Comparison of ENCODE assay signal across 8 cellular contexts in the genomic region with DNA sequence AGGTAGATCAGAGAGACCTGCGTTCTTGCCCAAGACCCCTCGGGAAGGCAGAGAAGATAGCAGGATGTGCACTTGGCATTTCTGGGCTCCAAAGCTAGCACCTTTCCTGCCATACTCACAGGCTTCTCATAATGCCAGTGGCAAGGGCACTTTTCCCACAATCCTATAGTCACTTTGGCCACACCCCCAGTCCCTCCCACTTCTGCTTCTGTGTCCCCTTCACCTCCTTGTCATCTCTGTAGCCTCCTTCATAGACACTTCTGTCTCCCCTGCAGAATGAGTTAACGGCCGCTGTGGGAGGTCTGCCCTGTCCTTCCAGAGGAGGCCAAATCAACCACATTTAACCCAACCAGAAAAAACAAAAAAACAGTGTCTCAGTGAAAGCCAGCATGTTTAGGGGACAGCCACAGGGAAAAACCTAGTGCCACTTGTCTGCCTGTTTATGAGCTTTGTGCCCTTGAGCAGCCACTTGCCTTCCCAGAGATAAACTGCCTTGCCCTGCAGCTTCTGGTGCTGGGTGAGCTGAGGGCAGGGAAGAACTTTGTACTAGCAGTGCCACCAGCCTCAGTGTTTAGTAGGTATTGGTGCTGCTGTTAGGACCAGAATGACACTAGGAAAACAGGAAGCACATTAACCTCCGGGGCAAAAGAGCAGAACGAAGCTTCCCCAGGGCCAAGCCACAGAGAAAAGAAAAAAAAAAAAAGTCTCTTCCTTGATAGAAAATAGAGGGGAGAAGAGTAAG.
DNase-seq lines count a peak whose midpoint lies in the region; ATAC-seq and TF ChIP-seq lines count a peak whose summit lies in the region.

No MANE protein-coding gene starts in this region.

- intact Hi-C loops in activated CD8-positive, alpha-beta T cell treated with anti-CD3 and anti-CD28 coated beads for 36 hours (cut with micrococcal nuclease), result no loop called here
- intact Hi-C loops in naive thymus-derived CD4-positive, alpha-beta T cell (cut with micrococcal nuclease), result no loop called here
- intact Hi-C loops in spleen (cut with DNase I; ENCODE audit: low total_unique reads), result no loop called here

- 45 to 52% (median 46%) methylated on average over 6 of the region's 6 CpGs for WGBS in spleen, 5 donors

- CTCF ChIA-PET in activated CD8-positive, alpha-beta T cell treated with anti-CD3 and anti-CD28 coated beads for 36 hours (lab: Charles Lee), result interaction anchor here (1.5 kb wide), 1 partner anchor 87 kb away, joined by 5 read pairs; no protein-coding TSS in a partner anchor
- CTCF ChIA-PET in naive thymus-derived CD4-positive, alpha-beta T cell (lab: Charles Lee), result interaction anchor here (0.8 to 0.9 kb wide), 2 partner anchors 403 to 676 kb away, joined by 3 read pairs; no protein-coding TSS in a partner anchor

- POLR2A ChIA-PET in activated CD8-positive, alpha-beta T cell treated with anti-CD3 and anti-CD28 coated beads for 36 hours (lab: Charles Lee), result no interaction called here
- POLR2A ChIA-PET in naive thymus-derived CD4-positive, alpha-beta T cell (lab: Charles Lee), result no interaction called here

- peaks cover 8% of the 10 kb centered on the region for H3K4me1 Mint-ChIP-seq in T-helper 2 cell treated with Interferon-gamma antibody and Interleukin-4, amounts not matched to agents 5 μg/mL and 100 μg/mL, for 36 hours (ENCODE audit: low read depth)
- H3K4me1 Mint-ChIP-seq in activated CD8-positive, alpha-beta T cell treated with anti-CD3 and anti-CD28 coated beads for 36 hours (ENCODE audit: low read depth), result peaks cover 28% of the 10 kb centered on the region
- peaks cover 22 to 49% (median 33%) of the 10 kb centered on the region in 7 donors for H3K4me1 Mint-ChIP-seq in naive thymus-derived CD4-positive, alpha-beta T cell

- no peak overlapping the region for H3K4me3 ChIP-seq in naive thymus-derived CD4-positive, alpha-beta T cell (ENCODE audit: low read length)
- H3K4me3 ChIP-seq in spleen, result no peak overlapping the region

- peak overlapping the region; percentile 15 for H3K27ac ChIP-seq in naive thymus-derived CD4-positive, alpha-beta T cell (ENCODE audit: low read depth, low read length)
- peak overlapping the region in 2 of 8 donors; percentile 48 to 68 for H3K27ac ChIP-seq in spleen

- DNase-seq in T-helper 2 cell treated with Interferon-gamma antibody and Interleukin-4, amounts not matched to agents 5 μg/mL and 100 μg/mL, for 36 hours (ENCODE audit: low spot score), result no peak
- DNase-seq in T-helper 2 cell (no peak), spleen (no peak), ureter (ENCODE audit: low spot score) (no peak), amniotic stem cell (lab: John Stamatoyannopoulos, UW) (no peak)
- DNase-seq in activated CD8-positive, alpha-beta T cell treated with anti-CD3 and anti-CD28 coated beads for 36 hours, result no peak
- DNase-seq in naive thymus-derived CD4-positive, alpha-beta T cell, result peak in 1 of 9 donors; percentile 9

- peak; percentile 56 for ATAC-seq in GM21825 (IDR thresholded peaks at IDR 0.05; ENCODE audit: unreplicated experiment)
- no peak for ATAC-seq in activated CD8-positive, alpha-beta T cell treated with anti-CD3 and anti-CD28 coated beads for 36 hours
- peak; percentile 40 for ATAC-seq in naive thymus-derived CD4-positive, alpha-beta T cell

- H3K27me3 ChIP-seq in naive thymus-derived CD4-positive, alpha-beta T cell (ENCODE audit: control insufficient read depth in 2 of 2, insufficient read depth in 2 of 2, low read length in 2 of 2), result no peaks in the 10 kb centered on the region
- no peaks in the 10 kb centered on the region for H3K27me3 ChIP-seq in spleen (replicated peaks in 1 of 7)

- TF ChIP-seq CTCF in activated CD8-positive, alpha-beta T cell treated with anti-CD3 and anti-CD28 coated beads for 36 hours (IDR thresholded peaks at IDR 0.05), result no peak
- no peak for TF ChIP-seq CTCF in spleen (IDR thresholded peaks at IDR 0.05 in 8 of 11, conservative IDR thresholded peaks at IDR 0.05 in 3 of 11)

- H3K27me3 Mint-ChIP-seq in T-helper 2 cell treated with Interferon-gamma antibody and Interleukin-4, amounts not matched to agents 5 μg/mL and 100 μg/mL, for 36 hours (ENCODE audit: low read depth), result no peaks in the 10 kb centered on the region
- no peaks in the 10 kb centered on the region for H3K27me3 Mint-ChIP-seq in activated CD8-positive, alpha-beta T cell treated with anti-CD3 and anti-CD28 coated beads for 36 hours
- H3K27me3 Mint-ChIP-seq in naive thymus-derived CD4-positive, alpha-beta T cell, result no peaks in the 10 kb centered on the region

- H3K4me3 Mint-ChIP-seq in T-helper 2 cell treated with Interferon-gamma antibody and Interleukin-4, amounts not matched to agents 5 μg/mL and 100 μg/mL, for 36 hours, result peak overlapping the region; percentile 36
- no peak overlapping the region for H3K4me3 Mint-ChIP-seq in activated CD8-positive, alpha-beta T cell treated with anti-CD3 and anti-CD28 coated beads for 36 hours
- peak overlapping the region; percentile 0 to 82 (median 64) for H3K4me3 Mint-ChIP-seq in naive thymus-derived CD4-positive, alpha-beta T cell

- H3K9me3 ChIP-seq in naive thymus-derived CD4-positive, alpha-beta T cell (ENCODE audit: control insufficient read depth in 2 of 3, low read length in 3 of 3), result no peaks in the 10 kb centered on the region
- H3K9me3 ChIP-seq in spleen, result no peaks in the 10 kb centered on the region

- no peaks in the 10 kb centered on the region for H3K36me3 Mint-ChIP-seq in T-helper 2 cell treated with Interferon-gamma antibody and Interleukin-4, amounts not matched to agents 5 μg/mL and 100 μg/mL, for 36 hours (ENCODE audit: low read depth)
- H3K36me3 Mint-ChIP-seq in activated CD8-positive, alpha-beta T cell treated with anti-CD3 and anti-CD28 coated beads for 36 hours (ENCODE audit: low read depth), result peaks cover 8% of the 10 kb centered on the region
- H3K36me3 Mint-ChIP-seq in naive thymus-derived CD4-positive, alpha-beta T cell, result peaks cover 0 to 15% (median 9%) of the 10 kb centered on the region in 5 donors

- H3K27ac Mint-ChIP-seq in T-helper 2 cell treated with Interferon-gamma antibody and Interleukin-4, amounts not matched to agents 5 μg/mL and 100 μg/mL, for 36 hours, result peak overlapping the region; percentile 31
- H3K27ac Mint-ChIP-seq in activated CD8-positive, alpha-beta T cell treated with anti-CD3 and anti-CD28 coated beads for 36 hours, result peak overlapping the region; percentile 72
- peak overlapping the region; percentile 62 to 94 (median 84) for H3K27ac Mint-ChIP-seq in naive thymus-derived CD4-positive, alpha-beta T cell

- no peaks in the 10 kb centered on the region for H3K36me3 ChIP-seq in naive thymus-derived CD4-positive, alpha-beta T cell (ENCODE audit: control insufficient read depth in 2 of 3, insufficient read depth in 3 of 3, low read length in 3 of 3)
- H3K36me3 ChIP-seq in spleen, result no peaks in the 10 kb centered on the region

- peaks cover 4% of the 10 kb centered on the region for H3K9me3 Mint-ChIP-seq in T-helper 2 cell treated with Interferon-gamma antibody and Interleukin-4, amounts not matched to agents 5 μg/mL and 100 μg/mL, for 36 hours
- no peaks in the 10 kb centered on the region for H3K9me3 Mint-ChIP-seq in activated CD8-positive, alpha-beta T cell treated with anti-CD3 and anti-CD28 coated beads for 36 hours
- H3K9me3 Mint-ChIP-seq in naive thymus-derived CD4-positive, alpha-beta T cell, result peaks cover 0 to 7% (median 0%) of the 10 kb centered on the region in 11 donors

- peaks cover 3 to 19% of the 10 kb centered on the region in 2 donors for H3K4me1 ChIP-seq in naive thymus-derived CD4-positive, alpha-beta T cell (ENCODE audit: control insufficient read depth in 2 of 2, insufficient read depth in 2 of 2, low read length in 2 of 2)
- H3K4me1 ChIP-seq in spleen, result peaks cover 11 to 45% (median 22%) of the 10 kb centered on the region in 6 donors

- TF ChIP-seq POLR2A in spleen (IDR thresholded peaks at IDR 0.05), result no peak

Comparison
In these comparisons a context has a peak if more than half of its experiments do, and no peak if none do; other contexts are left out.
1. H3K27ac Mint-ChIP-seq: peak in every context shown above with its lines; median percentile 84 in naive thymus-derived CD4-positive, alpha-beta T cell; 72 in activated CD8-positive, alpha-beta T cell treated with anti-CD3 and anti-CD28 coated beads for 36 hours; 31 in T-helper 2 cell treated with Interferon-gamma antibody and Interleukin-4, amounts not matched to agents 5 μg/mL and 100 μg/mL, for 36 hours.